In genomic region chr11:123653405-123653996, GRCh38 we compare ENCODE assay signal across 8 cellular contexts. TPM values are rescaled to one million over a fixed set of nuclear protein-coding genes. Genes with fewer than 3 reads are reported as not detected.
A peak's percentile ranks its signal among the peaks of the same experiment; 100 is the strongest.
DNase-seq lines count a peak whose midpoint lies in the region; ATAC-seq and TF ChIP-seq lines count a peak whose summit lies in the region.
"Had no signal": no experiment of that assay in that cellular context is flagged by ENCODE, and none has a peak within 500 bp of the region (broad histone marks: within the 10 kb centered on the region; RNA-seq: fewer than 3 reads in every experiment).

No MANE protein-coding gene starts in this region.

- H3K4me2 ChIP-seq in parathyroid adenoma (ENCODE audit: low read length) = peak overlapping the region; percentile 69

- peaks cover 5% of the 10 kb centered on the region for H3K4me1 ChIP-seq in parathyroid adenoma

- peak overlapping the region; percentile 93 for H3K27ac ChIP-seq in parathyroid adenoma

- H3K79me2 ChIP-seq in parathyroid adenoma = no peaks in the 10 kb centered on the region

- no peak overlapping the region for H3K9ac ChIP-seq in parathyroid adenoma

- peak overlapping the region; percentile 91 for H2AFZ ChIP-seq in parathyroid adenoma

- DNase-seq in GM06990 (ENCODE audit: extremely low read depth, insufficient read length) (no peak), NCI-H524 treated with DMSO at 0.1 percent for 48 hours (lab: John Stamatoyannopoulos, UW) (peak; percentile 16), epithelial cell of proximal tubule (ENCODE audit: low read depth) (no peak), NCI-H2107 treated with DMSO at 0.1 percent for 48 hours (lab: John Stamatoyannopoulos, UW; ENCODE audit: unreplicated experiment) (no peak), ecto neural progenitor cell (ENCODE audit: low spot score) (no peak)

- H3K9me3 ChIP-seq in parathyroid adenoma (ENCODE audit: control insufficient read depth, low read length) = no peaks in the 10 kb centered on the region

- H3K4me3 ChIP-seq in GM06990 (replicated peaks; ENCODE audit: low read depth, low read length) (no peak overlapping the region), epithelial cell of proximal tubule (ENCODE audit: low read depth, low read length) (peak overlapping the region; percentile 69), parathyroid adenoma (ENCODE audit: low read depth, low read length) (peak overlapping the region; percentile 48)

- no peak for ATAC-seq in GM21529 (IDR thresholded peaks at IDR 0.05; ENCODE audit: unreplicated experiment)

- H3K36me3 ChIP-seq in GM06990 (ENCODE audit: control insufficient read depth, insufficient read depth, low read length) (no peaks in the 10 kb centered on the region), parathyroid adenoma (ENCODE audit: control insufficient read depth, insufficient read depth, low read length) (no peaks in the 10 kb centered on the region)

- H3K27me3 ChIP-seq in GM06990 (replicated peaks; ENCODE audit: control insufficient read depth, insufficient read depth, low read length) (peaks cover 3% of the 10 kb centered on the region), parathyroid adenoma (ENCODE audit: control insufficient read depth, insufficient read depth, low read length) (no peaks in the 10 kb centered on the region)

- TF ChIP-seq CTCF in GM06990 (IDR thresholded peaks at IDR 0.05; ENCODE audit: insufficient read depth, low read length, poor library complexity, severe bottlenecking) = peak; percentile 31
- peak; percentile 30 for TF ChIP-seq CTCF in epithelial cell of proximal tubule (conservative IDR thresholded peaks at IDR 0.05; ENCODE audit: low read depth, low read length)
- TF ChIP-seq CTCF in parathyroid adenoma (IDR thresholded peaks at IDR 0.05) = peak; percentile 37

RNA-seq across cellular contexts. Expression of gene SCN3B, which starts 0.9 kb away (rescaled TPM):
- 0.07 and 0.23 TPM in 2 replicates for total RNA-seq in epithelial cell of proximal tubule
- total RNA-seq: RPMI7951 had no signal
